7 cellular contexts compared by ENCODE assay signal in the genomic region with DNA sequence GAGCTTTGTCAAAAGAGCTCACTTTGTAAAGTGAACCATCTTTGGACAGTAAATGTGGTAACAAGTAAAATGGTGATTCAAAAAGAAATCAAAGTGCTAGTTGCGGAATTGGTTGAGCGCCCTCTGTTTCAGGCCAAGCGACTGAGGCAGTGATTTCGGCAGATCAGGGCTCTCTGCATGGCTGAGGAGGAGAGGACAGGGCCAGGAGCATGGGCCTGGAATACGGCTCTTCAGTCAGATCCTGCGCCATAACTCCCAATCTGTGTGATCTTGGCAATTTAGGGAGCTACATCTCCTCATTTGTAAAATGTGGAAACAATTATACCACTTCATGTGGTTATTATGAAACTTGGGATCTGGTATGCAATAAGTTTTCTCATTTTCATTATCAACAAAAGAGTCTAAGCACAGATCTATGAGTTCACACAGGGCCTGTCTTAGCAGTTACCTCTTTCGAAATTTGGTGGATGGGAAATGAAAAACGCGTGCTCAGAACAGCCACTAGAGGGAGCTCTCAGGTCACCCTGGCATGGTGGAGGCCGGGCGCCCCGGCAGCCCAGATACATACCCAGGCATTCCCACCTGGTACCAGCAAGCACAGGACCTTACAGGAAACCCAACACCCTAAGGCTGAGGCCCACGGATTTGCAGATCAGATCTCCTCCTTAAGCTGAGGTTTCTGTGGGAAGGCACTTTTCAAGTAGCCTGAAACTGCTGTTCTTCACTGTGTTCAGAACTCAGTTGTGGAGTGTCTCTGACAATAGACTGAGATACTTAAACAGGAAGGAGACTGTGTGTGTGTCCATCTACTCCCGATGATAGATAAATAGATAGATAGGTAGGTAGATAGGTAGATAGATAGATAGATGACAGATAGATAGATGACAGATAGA.
A peak's percentile ranks its signal among the peaks of the same experiment; 100 is the strongest.
DNase-seq lines count a peak whose midpoint lies in the region; ATAC-seq, FAIRE-seq and TF ChIP-seq lines count a peak whose summit lies in the region.

No MANE protein-coding gene starts in this region.

- H3K9me3 ChIP-seq in MM.1S (replicated peaks; ENCODE audit: insufficient read depth, low read length) (no peaks in the 10 kb centered on the region), adrenal gland (replicated peaks in 1 of 3) (no peaks in the 10 kb centered on the region), right cardiac atrium (ENCODE audit: control insufficient read depth, low read length) (no peaks in the 10 kb centered on the region)

- peak overlapping the region; percentile 25; the same call in 1 of the 2 replicates for H3K4me2 ChIP-seq in MM.1S (ENCODE audit: low read depth, low read length)

- H3K9ac ChIP-seq in MM.1S (ENCODE audit: low read length): no peak overlapping the region

- ATAC-seq in right cardiac atrium: peak; percentile 46 to 51

- no peaks in the 10 kb centered on the region for H3K27me3 ChIP-seq in MM.1S (replicated peaks; ENCODE audit: insufficient read depth, low read length)
- no peaks in the 10 kb centered on the region for H3K27me3 ChIP-seq in adrenal gland
- no peaks in the 10 kb centered on the region for H3K27me3 ChIP-seq in right cardiac atrium (ENCODE audit: control insufficient read depth, insufficient read depth)

- no peaks in the 10 kb centered on the region for H3K36me3 ChIP-seq in MM.1S (replicated peaks; ENCODE audit: insufficient read depth, low read length)
- H3K36me3 ChIP-seq in adrenal gland (replicated peaks in 1 of 2): no peaks in the 10 kb centered on the region

- DNase-seq in GM12891 (ENCODE audit: insufficient read length, low spot score) (peak; percentile 21), HCEC 1CT (peak; percentile 63), MM.1S (peak; percentile 64), T follicular helper cell (ENCODE audit: low read depth) (peak; percentile 24), adrenal gland (peak; percentile 54 to 84 (median 68)), right cardiac atrium (peak; percentile 62 to 83 (median 70)), skeletal muscle cell (ENCODE audit: low read depth) (peak; percentile 35)

- no peak overlapping the region for H3K4me3 ChIP-seq in MM.1S (ENCODE audit: low read length)
- H3K4me3 ChIP-seq in adrenal gland: no peak overlapping the region
- H3K4me3 ChIP-seq in right cardiac atrium (ENCODE audit: low read length): no peak overlapping the region
- no peak overlapping the region for H3K4me3 ChIP-seq in skeletal muscle cell (ENCODE audit: low read depth, low read length)

- peak overlapping the region; percentile 74 for H2AFZ ChIP-seq in MM.1S (ENCODE audit: low read length)

- intact Hi-C loops in adrenal gland (cut with DNase I) (loop anchor here (5.0 to 10.0 kb wide), 2 partner anchors 121 to 278 kb away; no protein-coding TSS in a partner anchor), right cardiac atrium (cut with DNase I) (loop anchor here (5.0 to 10.0 kb wide), 3 partner anchors 121 to 488 kb away; no protein-coding TSS in a partner anchor)

- TF ChIP-seq CTCF in MM.1S (IDR thresholded peaks at IDR 0.05; ENCODE audit: low read length): peak; percentile 93
- peak; percentile 68 to 97 (median 82) for TF ChIP-seq CTCF in adrenal gland (IDR thresholded peaks at IDR 0.05)

- peak; percentile 62 for FAIRE-seq in GM12891 (lab: Jason Lieb, UNC)

- TF ChIP-seq POLR2A in GM12891 (IDR thresholded peaks at IDR 0.05; ENCODE audit: low read depth, low read length): no peak
- TF ChIP-seq POLR2A in adrenal gland (IDR thresholded peaks at IDR 0.05): no peak

- no peaks in the 10 kb centered on the region for H3K9me2 ChIP-seq in MM.1S (replicated peaks; ENCODE audit: insufficient read depth, low read length)

- H3K4me1 ChIP-seq in MM.1S (ENCODE audit: low read length) (no peaks in the 10 kb centered on the region), adrenal gland (replicated peaks in 1 of 2) (peaks cover 0 to 7% of the 10 kb centered on the region in 2 donors), right cardiac atrium (ENCODE audit: control insufficient read depth, insufficient read depth, low read length) (peaks cover 4% of the 10 kb centered on the region)

- no peak overlapping the region for H3K27ac ChIP-seq in MM.1S (ENCODE audit: low read length)
- H3K27ac ChIP-seq in adrenal gland: peak overlapping the region in 2 of 5 donors; percentile 46 to 86
- no peak overlapping the region for H3K27ac ChIP-seq in right cardiac atrium (ENCODE audit: low read length)

- no peaks in the 10 kb centered on the region for H3F3A ChIP-seq in MM.1S (ENCODE audit: insufficient read depth, low read length)

- no peaks in the 10 kb centered on the region for H3K79me2 ChIP-seq in MM.1S (ENCODE audit: low read length)

- WGBS in adrenal gland, 4 donors: 38 to 44% (median 40%) methylated on average over 14 of the region's 14 CpGs
- 43% methylated on average over 14 of the region's 14 CpGs for WGBS in right cardiac atrium

- no peaks in the 10 kb centered on the region for H4K20me1 ChIP-seq in MM.1S (ENCODE audit: insufficient read depth, low read length)

TF ChIP-seq in GM12891, 5 proteins besides CTCF, POLR2A, EP300 and RAD21:
- TF ChIP-seq POLR2AphosphoS5 (IDR thresholded peaks at IDR 0.05; ENCODE audit: low read depth, low read length): no peak
- no peak for TF ChIP-seq SPI1 (IDR thresholded peaks at IDR 0.05; ENCODE audit: low read depth, low read length)
- no peak for TF ChIP-seq TAF1 (IDR thresholded peaks at IDR 0.05; ENCODE audit: low read depth, low read length)
- TF ChIP-seq PAX5 (IDR thresholded peaks at IDR 0.05; ENCODE audit: insufficient read depth, low read length, severe bottlenecking): no peak
- TF ChIP-seq POU2F2 (IDR thresholded peaks at IDR 0.05; ENCODE audit: low read depth, low read length): no peak
